9 cellular contexts compared by ENCODE assay signal in the genomic region with DNA sequence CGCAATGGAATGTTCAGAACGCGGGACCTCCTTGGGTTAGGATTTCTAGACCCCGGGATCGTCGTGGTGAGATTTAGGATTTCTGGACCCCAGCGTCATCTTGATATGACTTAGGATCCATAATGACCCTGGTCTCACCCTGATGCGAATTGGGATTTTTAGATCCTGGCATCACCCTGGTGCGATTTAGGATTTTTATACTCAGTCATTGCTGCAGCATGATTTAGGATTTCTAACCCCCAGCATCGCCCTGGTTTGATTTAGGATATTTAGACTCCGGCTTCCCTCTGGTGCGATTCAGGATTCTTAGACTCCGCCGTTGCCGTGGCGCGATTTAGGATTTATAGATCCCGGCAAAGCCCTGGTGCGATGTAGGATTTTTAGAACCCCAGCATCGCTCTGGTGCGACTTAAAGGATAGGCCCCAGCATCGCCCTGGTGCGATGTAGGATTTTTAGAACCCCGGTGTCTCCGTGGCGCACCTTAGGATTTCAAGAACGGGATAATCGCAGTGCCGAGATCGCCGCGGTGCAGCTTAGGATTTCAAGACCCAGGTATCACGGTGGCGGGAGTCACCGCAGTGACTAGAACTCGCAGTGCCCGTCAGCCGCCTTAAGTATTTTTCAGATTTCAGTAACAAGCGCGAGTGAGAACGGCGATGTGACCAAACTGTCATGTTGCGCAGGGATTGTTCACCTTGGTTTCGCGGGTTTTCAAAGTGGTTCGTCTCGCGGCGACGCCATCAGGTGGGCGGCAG. TPM values are rescaled to one million over a fixed set of nuclear protein-coding genes. Genes with fewer than 3 reads are reported as not detected.
DNase-seq lines count a peak whose midpoint lies in the region; ATAC-seq and TF ChIP-seq lines count a peak whose summit lies in the region.
"Had no signal": no experiment of that assay in that cellular context is flagged by ENCODE, and none has a peak within 500 bp of the region (broad histone marks: within the 10 kb centered on the region; RNA-seq: fewer than 3 reads in every experiment).

No MANE protein-coding gene starts in this region.

- H2AFZ ChIP-seq in mammary epithelial cell (ENCODE audit: low read depth, low read length), result peak overlapping the region; percentile 61

- dilution Hi-C loops in mammary epithelial cell (cut with HindIII; ENCODE audit: low sequenced_read_pairs), result loop anchor here (5.0 kb wide), 1 partner anchor 75 kb away; no protein-coding TSS in a partner anchor

- no peak for DNase-seq in stimulated activated naive CD8-positive, alpha-beta T cell treated with anti-CD3 and anti-CD28 coated beads, Interleukin-15, Interleukin-2, amounts not matched to agents 100 U/mL and 50 U/mL, for 24 hours
- DNase-seq in mammary epithelial cell (no peak), nucleus accumbens (lab: John Stamatoyannopoulos, UW) (no peak), T-helper 9 cell (no peak)

- H3K4me1 Mint-ChIP-seq in stimulated activated naive CD8-positive, alpha-beta T cell treated with anti-CD3 and anti-CD28 coated beads, Interleukin-15, Interleukin-2, amounts not matched to agents 100 ng/mL and 50 ng/mL, for 24 hours (ENCODE audit: low read depth), result peaks cover 11% of the 10 kb centered on the region
- H3K4me1 Mint-ChIP-seq in stimulated activated memory B cell treated with anti-CD40 and anti-IgM and Interleukin-4, amounts not matched to agents 10 μg/mL and 1 μg/mL and 100 μg/mL, for 72 hours, result peaks cover 9% of the 10 kb centered on the region

- peak overlapping the region; percentile 25 to 58 (median 54) for H3K4me3 ChIP-seq in mammary epithelial cell (replicated peaks in 1 of 3; ENCODE audit: insufficient read depth in 1 of 3, low read depth in 2 of 3, low read length in 3 of 3)
- H3K4me3 ChIP-seq in muscle layer of colon (ENCODE audit: low read depth in 1 of 2, low read length in 2 of 2), result peak overlapping the region; percentile 35 to 64

- peak overlapping the region; percentile 31 for H3K9ac ChIP-seq in mammary epithelial cell (ENCODE audit: insufficient read depth, low read length)
- no peak overlapping the region for H3K9ac ChIP-seq in muscle layer of colon (ENCODE audit: low read length)

- peaks cover 5% of the 10 kb centered on the region for H3K36me3 Mint-ChIP-seq in stimulated activated naive CD8-positive, alpha-beta T cell treated with anti-CD3 and anti-CD28 coated beads, Interleukin-15, Interleukin-2, amounts not matched to agents 100 ng/mL and 50 ng/mL, for 24 hours (ENCODE audit: low read depth)
- peaks cover 6% of the 10 kb centered on the region for H3K36me3 Mint-ChIP-seq in stimulated activated memory B cell treated with anti-CD40 and anti-IgM and Interleukin-4, amounts not matched to agents 10 μg/mL and 1 μg/mL and 100 μg/mL, for 72 hours

- CTCF ChIA-PET in mammary epithelial cell (lab: Charles Lee; ENCODE audit: low non-redundant PET), result no interaction called here

- H3K4me2 ChIP-seq in mammary epithelial cell (ENCODE audit: insufficient read depth, low read depth, low read length), result peak overlapping the region; percentile 83

- H3K27me3 Mint-ChIP-seq in stimulated activated naive CD8-positive, alpha-beta T cell treated with anti-CD3 and anti-CD28 coated beads, Interleukin-15, Interleukin-2, amounts not matched to agents 100 ng/mL and 50 ng/mL, for 24 hours, result peaks cover 37% of the 10 kb centered on the region
- H3K27me3 Mint-ChIP-seq in stimulated activated memory B cell treated with anti-CD40 and anti-IgM and Interleukin-4, amounts not matched to agents 10 μg/mL and 1 μg/mL and 100 μg/mL, for 72 hours, result peaks cover 47% of the 10 kb centered on the region

- H3K27ac ChIP-seq in mammary epithelial cell (ENCODE audit: insufficient read depth, low read depth, low read length) (no peak overlapping the region), muscle layer of colon (ENCODE audit: low read depth, low read length) (peak overlapping the region; percentile 44)
- H3K27ac ChIP-seq: foreskin keratinocyte had no signal

- in situ Hi-C loops in mammary epithelial cell (cut with MboI; ENCODE audit: low sequenced_read_pairs in 2 of 2), result no loop called here

- whole genome bisulfite sequencing in mammary epithelial cell (ENCODE audit: low coverage, missing lambda C conversion rate), result 52% methylated on average over 34 of the region's 51 CpGs

- intact Hi-C loops in mammary epithelial cell (cut with micrococcal nuclease), result loop anchor here (2.0 kb wide), 1 partner anchor 250 kb away; no protein-coding TSS in a partner anchor

- no peaks in the 10 kb centered on the region for H4K20me1 ChIP-seq in mammary epithelial cell (ENCODE audit: insufficient read depth, low read length)

- H3K79me2 ChIP-seq in mammary epithelial cell (ENCODE audit: insufficient read depth, low read length), result peaks cover 3% of the 10 kb centered on the region

- no peak for ATAC-seq in stimulated activated naive CD8-positive, alpha-beta T cell treated with anti-CD3 and anti-CD28 coated beads, Interleukin-15, Interleukin-2, amounts not matched to agents 100 U/mL and 50 U/mL, for 24 hours
- ATAC-seq in GM18519 (IDR thresholded peaks at IDR 0.05; ENCODE audit: low FRiP score, unreplicated experiment), result no peak
- no peak for ATAC-seq in stimulated activated memory B cell treated with anti-CD40 and anti-IgM and Interleukin-4, amounts not matched to agents 10 μg/mL and 1 μg/mL and 100 μg/mL, for 72 hours

- peak overlapping the region; percentile 48 for H3K4me3 Mint-ChIP-seq in stimulated activated naive CD8-positive, alpha-beta T cell treated with anti-CD3 and anti-CD28 coated beads, Interleukin-15, Interleukin-2, amounts not matched to agents 100 ng/mL and 50 ng/mL, for 24 hours
- H3K4me3 Mint-ChIP-seq in stimulated activated memory B cell treated with anti-CD40 and anti-IgM and Interleukin-4, amounts not matched to agents 10 μg/mL and 1 μg/mL and 100 μg/mL, for 72 hours, result no peak overlapping the region

- no peaks in the 10 kb centered on the region for H3K36me3 ChIP-seq in mammary epithelial cell (ENCODE audit: insufficient read depth, low read length)
- no peaks in the 10 kb centered on the region for H3K36me3 ChIP-seq in muscle layer of colon (ENCODE audit: insufficient read depth, low read length)

- TF ChIP-seq CTCF in mammary epithelial cell (conservative IDR thresholded peaks at IDR 0.05 in 1 of 2, IDR thresholded peaks at IDR 0.05 in 1 of 2; ENCODE audit: extremely low read depth in 1 of 2, insufficient read depth in 1 of 2, low read depth in 1 of 2, low read length in 2 of 2), result no peak

- no TSS peak for BruUV-seq in mammary epithelial cell (replicated peaks; lab: Mats Ljungman, UMichigan)

- H3K9me3 Mint-ChIP-seq in stimulated activated naive CD8-positive, alpha-beta T cell treated with anti-CD3 and anti-CD28 coated beads, Interleukin-15, Interleukin-2, amounts not matched to agents 100 ng/mL and 50 ng/mL, for 24 hours, result no peaks in the 10 kb centered on the region
- peaks cover 3% of the 10 kb centered on the region for H3K9me3 Mint-ChIP-seq in stimulated activated memory B cell treated with anti-CD40 and anti-IgM and Interleukin-4, amounts not matched to agents 10 μg/mL and 1 μg/mL and 100 μg/mL, for 72 hours

- H3K27ac Mint-ChIP-seq in stimulated activated naive CD8-positive, alpha-beta T cell treated with anti-CD3 and anti-CD28 coated beads, Interleukin-15, Interleukin-2, amounts not matched to agents 100 ng/mL and 50 ng/mL, for 24 hours, result no peak overlapping the region
- H3K27ac Mint-ChIP-seq in stimulated activated memory B cell treated with anti-CD40 and anti-IgM and Interleukin-4, amounts not matched to agents 10 μg/mL and 1 μg/mL and 100 μg/mL, for 72 hours, result no peak overlapping the region

- peaks cover 5% of the 10 kb centered on the region for H3K4me1 ChIP-seq in mammary epithelial cell (ENCODE audit: insufficient read depth, low read length)
- H3K4me1 ChIP-seq in muscle layer of colon (ENCODE audit: insufficient read depth, low read length), result peaks cover 19% of the 10 kb centered on the region

- H3K9me3 ChIP-seq in mammary epithelial cell (replicated peaks; ENCODE audit: insufficient read depth, low read length) (no peaks in the 10 kb centered on the region), muscle layer of colon (ENCODE audit: low read length) (no peaks in the 10 kb centered on the region)

- no peaks in the 10 kb centered on the region for H3K27me3 ChIP-seq in mammary epithelial cell (ENCODE audit: insufficient read depth, low read length)
- H3K27me3 ChIP-seq in muscle layer of colon (ENCODE audit: control insufficient read depth in 1 of 2, insufficient read depth in 2 of 2, low read length in 2 of 2), result peaks cover 4 to 16% of the 10 kb centered on the region in 2 donors
- H3K27me3 ChIP-seq: foreskin keratinocyte had no signal

RNA-seq across cellular contexts. Expression of gene MEST, which starts 0.8 kb away (rescaled TPM):
- total RNA-seq in mammary epithelial cell, result 100 to 1,000 TPM in 1 of 2 donors, 1 to 10 TPM in 1; 5.5 to 113 TPM
- polyA plus RNA-seq in mammary epithelial cell, result 28.8 TPM
- 98.6 TPM for polyA minus RNA-seq in mammary epithelial cell

RNA-seq across cellular contexts. Expression of gene CEP41, which starts 51.9 kb away (rescaled TPM):
- total RNA-seq in mammary epithelial cell, result 10 to 100 TPM; 13.0 to 15.5 TPM
- polyA plus RNA-seq in mammary epithelial cell, result 21.2 TPM
- 9.1 TPM for polyA minus RNA-seq in mammary epithelial cell
